In genomic region chr9:131423171-131423581, GRCh38 we compare ENCODE assay signal across 9 cellular contexts. TPM values are rescaled to one million over a fixed set of nuclear protein-coding genes. Genes with fewer than 3 reads are reported as not detected.
DNase-seq lines count a peak whose midpoint lies in the region; ATAC-seq and TF ChIP-seq lines count a peak whose summit lies in the region.
"Had no signal": no experiment of that assay in that cellular context is flagged by ENCODE, and none has a peak within 500 bp of the region (broad histone marks: within the 10 kb centered on the region; RNA-seq: fewer than 3 reads in every experiment).

No MANE protein-coding gene starts in this region.

- peak overlapping the region; percentile 46 to 76 for H3K27ac ChIP-seq in ascending aorta
- H3K27ac ChIP-seq in gastrocnemius medialis: peak overlapping the region; percentile 64 to 69 (median 67)
- H3K27ac ChIP-seq: SK-N-MC had no signal

- in situ Hi-C loops in gastrocnemius medialis (cut with MboI; ENCODE audit: low sequenced_read_pairs in 4 of 4) (no loop called here), GM13977 (cut with MboI; ENCODE audit: low pct_unique_long_range_greater_than_20kb, low sequenced_read_pairs, unreplicated experiment) (no loop called here)

- H3K9me3 ChIP-seq in MG63 (no peaks in the 10 kb centered on the region), ascending aorta (no peaks in the 10 kb centered on the region), iPS-15b (ENCODE audit: control insufficient read depth, insufficient read depth, low read length) (no peaks in the 10 kb centered on the region), gastrocnemius medialis (no peaks in the 10 kb centered on the region)

- TF ChIP-seq CTCF in ascending aorta (IDR thresholded peaks at IDR 0.05): no peak
- TF ChIP-seq CTCF in gastrocnemius medialis (IDR thresholded peaks at IDR 0.05 in 4 of 5, conservative IDR thresholded peaks at IDR 0.05 in 1 of 5): no peak
- no peak for TF ChIP-seq CTCF in GM13977 (IDR thresholded peaks at IDR 0.05; ENCODE audit: extremely low read depth, insufficient read depth, missing control alignments)

- H3K4me1 ChIP-seq in ascending aorta (peaks cover 26 to 55% of the 10 kb centered on the region in 2 donors), iPS-15b (ENCODE audit: control insufficient read depth, insufficient read depth, low read length) (peaks cover 38% of the 10 kb centered on the region), gastrocnemius medialis (peaks cover 56 to 63% of the 10 kb centered on the region in 2 donors)

- no peak overlapping the region for H3K9ac ChIP-seq in iPS-15b (ENCODE audit: low read depth, low read length)

- peaks cover 17% of the 10 kb centered on the region for H3K36me3 ChIP-seq in MG63
- H3K36me3 ChIP-seq in ascending aorta: no peaks in the 10 kb centered on the region
- H3K36me3 ChIP-seq in iPS-15b (ENCODE audit: control insufficient read depth, insufficient read depth, low read length): peaks cover 8% of the 10 kb centered on the region
- H3K36me3 ChIP-seq in gastrocnemius medialis: no peaks in the 10 kb centered on the region

- DNase-seq in EH (ENCODE audit: low read depth) (peak; percentile 84), MG63 (peak; percentile 84), ascending aorta (ENCODE audit: low spot score in 2 of 2) (peak; percentile 28 to 82), gastrocnemius medialis (peak in 1 of 2 donors; percentile 66), GM13977 (ENCODE audit: low spot score) (no peak), NCI-H748 (lab: John Stamatoyannopoulos, UW; ENCODE audit: unreplicated experiment) (no peak)
- DNase-seq in activated CD4-positive, CD25-positive, alpha-beta regulatory T cell treated with anti-CD3 and anti-CD28 coated beads, Interleukin-2, amount 50 U/mL, for 72 hours: no peak

- intact Hi-C loops in ascending aorta (cut with DNase I): no loop called here
- intact Hi-C loops in gastrocnemius medialis (cut with DNase I; ENCODE audit: low total_unique reads): loop anchor here (2.0 kb wide), 2 partner anchors 50 to 72 kb away; no protein-coding TSS in a partner anchor

- peak; percentile 71 to 81 for ATAC-seq in gastrocnemius medialis

- no peak for TF ChIP-seq POLR2A in gastrocnemius medialis (IDR thresholded peaks at IDR 0.05)

- H3K4me3 ChIP-seq in MG63 (no peak overlapping the region), ascending aorta (peak overlapping the region; percentile 15 to 51), iPS-15b (ENCODE audit: low read depth, low read length) (peak overlapping the region; percentile 16), gastrocnemius medialis (peak overlapping the region in 1 of 4 donors; percentile 13)
- H3K4me3 ChIP-seq: SK-N-MC had no signal

- no peaks in the 10 kb centered on the region for H3K27me3 ChIP-seq in MG63
- no peaks in the 10 kb centered on the region for H3K27me3 ChIP-seq in ascending aorta
- no peaks in the 10 kb centered on the region for H3K27me3 ChIP-seq in iPS-15b (ENCODE audit: control insufficient read depth, insufficient read depth, low read length)
- no peaks in the 10 kb centered on the region for H3K27me3 ChIP-seq in gastrocnemius medialis

RNA-seq across cellular contexts. Expression of gene PRRC2B, which starts 29.3 kb away (rescaled TPM):
- total RNA-seq in MG63 (2014; rRNA removed; shearing (Covaris generic); ENCODE audit: low replicate concordance): 24.0 and 39.2 TPM in 2 replicates
- total RNA-seq in ascending aorta (199 TPM), gastrocnemius medialis (10 to 100 TPM; 29.9 to 41.6 (median 37.2) TPM)

Comparison
In these comparisons a context has a peak if more than half of its experiments do, and no peak if none do; other contexts are left out.
1. DNase-seq: peak in EH (single experiment), MG63 (single experiment) and ascending aorta (2 of 2); none in GM13977 (single experiment), activated CD4-positive, CD25-positive, alpha-beta regulatory T cell treated with anti-CD3 and anti-CD28 coated beads, Interleukin-2, amount 50 U/mL, for 72 hours (single experiment) and NCI-H748 (single experiment).